5 cellular contexts compared by ENCODE assay signal in the genomic region with DNA sequence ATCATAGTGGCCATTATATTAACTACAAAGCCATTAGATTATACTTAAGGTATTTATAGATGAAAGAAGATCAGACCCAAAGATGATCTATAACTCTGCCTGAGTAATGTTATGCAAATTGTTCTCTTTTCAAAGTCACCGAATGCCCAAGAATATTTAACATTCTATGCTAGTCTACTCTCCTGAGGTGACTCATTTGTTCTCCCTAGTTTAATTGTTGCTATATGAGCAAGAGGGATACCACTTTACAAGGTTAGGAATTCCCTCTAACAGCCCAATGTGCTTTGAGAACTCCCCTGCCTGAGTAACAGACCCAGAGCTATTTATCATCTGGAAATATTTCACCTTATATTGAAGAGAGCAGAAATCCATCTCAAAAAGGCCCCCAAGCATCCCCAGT. TPM values are rescaled to one million over a fixed set of nuclear protein-coding genes. Genes with fewer than 3 reads are reported as not detected.
A peak's percentile ranks its signal among the peaks of the same experiment; 100 is the strongest.
DNase-seq lines count a peak whose midpoint lies in the region; ATAC-seq, FAIRE-seq and TF ChIP-seq lines count a peak whose summit lies in the region.
"Not testable (repeated sequence)": the region's sequence is repeated elsewhere in the genome, so short reads cannot be mapped to it uniquely, and the experiment has no call there.

No MANE protein-coding gene starts in this region.

- not testable (repeated sequence) for H3K27me3 Mint-ChIP-seq in activated CD4-positive, alpha-beta T cell treated with anti-CD3 and anti-CD28 coated beads for 36 hours; activated naive CD8-positive, alpha-beta T cell treated with anti-CD3 and anti-CD28 coated beads, Interleukin-2, amount 50 U/mL, for 24 hours

- TF ChIP-seq CTCF in RWPE2 (IDR thresholded peaks at IDR 0.05; ENCODE audit: poor library complexity, severe bottlenecking): not testable (repeated sequence)

- not testable (repeated sequence) for H3K36me3 Mint-ChIP-seq in activated CD4-positive, alpha-beta T cell treated with anti-CD3 and anti-CD28 coated beads for 36 hours (ENCODE audit: low read depth); activated naive CD8-positive, alpha-beta T cell treated with anti-CD3 and anti-CD28 coated beads, Interleukin-2, amount 50 U/mL, for 24 hours (ENCODE audit: low read depth)

- peak; percentile 78 for ATAC-seq in HG02610 (IDR thresholded peaks at IDR 0.05; ENCODE audit: unreplicated experiment)
- peak; percentile 83 for ATAC-seq in RWPE2 (ENCODE audit: low read depth)
- peak; percentile 19 for ATAC-seq in activated CD4-positive, alpha-beta T cell treated with anti-CD3 and anti-CD28 coated beads for 36 hours
- peak; percentile 52 for ATAC-seq in activated naive CD8-positive, alpha-beta T cell treated with anti-CD3 and anti-CD28 coated beads, Interleukin-2, amount 50 U/mL, for 24 hours

- H3K36me3 ChIP-seq in RWPE2 (ENCODE audit: low read depth): not testable (repeated sequence)

- H3K4me3 Mint-ChIP-seq in activated CD4-positive, alpha-beta T cell treated with anti-CD3 and anti-CD28 coated beads for 36 hours; activated naive CD8-positive, alpha-beta T cell treated with anti-CD3 and anti-CD28 coated beads, Interleukin-2, amount 50 U/mL, for 24 hours: not testable (repeated sequence)

- H3K27ac ChIP-seq in RWPE2 (ENCODE audit: poor library complexity, severe bottlenecking): not testable (repeated sequence)

- not testable (repeated sequence) for H3K27ac Mint-ChIP-seq in activated CD4-positive, alpha-beta T cell treated with anti-CD3 and anti-CD28 coated beads for 36 hours; activated naive CD8-positive, alpha-beta T cell treated with anti-CD3 and anti-CD28 coated beads, Interleukin-2, amount 50 U/mL, for 24 hours

- not testable (repeated sequence) for H3K27me3 ChIP-seq in RWPE2 (ENCODE audit: insufficient read depth, poor library complexity, severe bottlenecking)

- DNase-seq in RWPE2 (ENCODE audit: low spot score); activated CD4-positive, alpha-beta T cell treated with anti-CD3 and anti-CD28 coated beads for 36 hours; activated naive CD8-positive, alpha-beta T cell treated with anti-CD3 and anti-CD28 coated beads, Interleukin-2, amount 50 U/mL, for 24 hours; frontal cortex (ENCODE audit: low spot score in 2 of 2): not testable (repeated sequence)

- FAIRE-seq in frontal cortex (lab: Jason Lieb, UNC): peak; percentile 44

- H3K9me3 ChIP-seq in RWPE2 (ENCODE audit: severe bottlenecking): not testable (repeated sequence)

- not testable (repeated sequence) for H3K4me1 ChIP-seq in RWPE2 (ENCODE audit: insufficient read depth, poor library complexity, severe bottlenecking)

- not testable (repeated sequence) for H3K4me1 Mint-ChIP-seq in activated CD4-positive, alpha-beta T cell treated with anti-CD3 and anti-CD28 coated beads for 36 hours; activated naive CD8-positive, alpha-beta T cell treated with anti-CD3 and anti-CD28 coated beads, Interleukin-2, amount 50 U/mL, for 24 hours

- POLR2A ChIA-PET in activated CD4-positive, alpha-beta T cell treated with anti-CD3 and anti-CD28 coated beads for 36 hours (lab: Charles Lee): not testable (repeated sequence)

- CTCF ChIA-PET in activated CD4-positive, alpha-beta T cell treated with anti-CD3 and anti-CD28 coated beads for 36 hours (lab: Charles Lee): not testable (repeated sequence)

- intact Hi-C loops in activated CD4-positive, alpha-beta T cell treated with anti-CD3 and anti-CD28 coated beads for 36 hours (cut with DNase I, micrococcal nuclease): not testable (repeated sequence)

- H3K4me3 ChIP-seq in RWPE2 (ENCODE audit: severe bottlenecking): not testable (repeated sequence)

- H3K9me3 Mint-ChIP-seq in activated CD4-positive, alpha-beta T cell treated with anti-CD3 and anti-CD28 coated beads for 36 hours (ENCODE audit: low read depth); activated naive CD8-positive, alpha-beta T cell treated with anti-CD3 and anti-CD28 coated beads, Interleukin-2, amount 50 U/mL, for 24 hours: not testable (repeated sequence)

RNA-seq across cellular contexts. Expression of a gene that starts 29.5 kb away (rescaled TPM):
- 10 to 100 TPM; 10.3 to 13.8 TPM for total RNA-seq in activated CD4-positive, alpha-beta T cell treated with anti-CD3 and anti-CD28 coated beads for 36 hours
- 106 TPM for total RNA-seq in frontal cortex

RNA-seq across cellular contexts. Expression of a gene that starts 53.9 kb away (rescaled TPM):
- total RNA-seq in activated CD4-positive, alpha-beta T cell treated with anti-CD3 and anti-CD28 coated beads for 36 hours: 100 to 1,000 TPM in 1 of 2 experiments, 10 to 100 TPM in 1; 93.2 to 167 TPM
- 27.7 TPM for total RNA-seq in frontal cortex

Comparison
In these comparisons a context has a peak if more than half of its experiments do, and no peak if none do; other contexts are left out.
1. ATAC-seq: peak in every context shown above with its lines; median percentile 83 in RWPE2; 78 in HG02610; 52 in activated naive CD8-positive, alpha-beta T cell treated with anti-CD3 and anti-CD28 coated beads, Interleukin-2, amount 50 U/mL, for 24 hours; 19 in activated CD4-positive, alpha-beta T cell treated with anti-CD3 and anti-CD28 coated beads for 36 hours.